Comparison of ENCODE assay signal across 9 cellular contexts in genomic region chr22:23243006-23243573, GRCh38.
DNase-seq lines count a peak whose midpoint lies in the region; ATAC-seq and TF ChIP-seq lines count a peak whose summit lies in the region.
"Had no signal": no experiment of that assay in that cellular context is flagged by ENCODE, and none has a peak within 500 bp of the region (broad histone marks: within the 10 kb centered on the region; RNA-seq: fewer than 3 reads in every experiment).

No MANE protein-coding gene starts in this region.

- peaks cover 95% of the 10 kb centered on the region for H3K4me1 Mint-ChIP-seq in activated T-cell treated with anti-CD3 and anti-CD28 coated beads, Interleukin-2, amount 50 U/mL, for 24 hours (ENCODE audit: low read depth)

- peak; percentile 73 for DNase-seq in activated T-cell treated with anti-CD3 and anti-CD28 coated beads, Interleukin-2, amount 50 U/mL, for 24 hours
- DNase-seq in left kidney (ENCODE audit: low read depth, low spot score) (peak; percentile 66), globus pallidus (ENCODE audit: low spot score) (no peak), upper lobe of left lung (no peak)
- peak; percentile 50 to 60 for DNase-seq in stimulated activated CD8-positive, alpha-beta memory T cell treated with anti-CD3 and anti-CD28 coated beads, Interleukin-7, amount 100 ng/mL, for 4 hours (ENCODE audit: low read depth in 2 of 2)
- DNase-seq: NCI-H524 treated with DMSO at 0.1 percent for 48 hours had no signal

- TF ChIP-seq EP300 in upper lobe of left lung (IDR thresholded peaks at IDR 0.05), result no peak

- H3K36me3 Mint-ChIP-seq in activated T-cell treated with anti-CD3 and anti-CD28 coated beads, Interleukin-2, amount 50 U/mL, for 24 hours (ENCODE audit: low read depth), result peaks cover 21% of the 10 kb centered on the region

- H3K27me3 ChIP-seq in upper lobe of left lung, result no peaks in the 10 kb centered on the region

- no peak for TF ChIP-seq POLR2A in upper lobe of left lung (IDR thresholded peaks at IDR 0.05)

- H3K9me3 ChIP-seq in KOPT-K1 (ENCODE audit: insufficient read depth, low read length, poor library complexity, severe bottlenecking) (peaks cover 6% of the 10 kb centered on the region), upper lobe of left lung (no peaks in the 10 kb centered on the region)

- H3K27ac Mint-ChIP-seq in activated T-cell treated with anti-CD3 and anti-CD28 coated beads, Interleukin-2, amount 50 U/mL, for 24 hours, result peak overlapping the region; percentile 92

- no peaks in the 10 kb centered on the region for H3K27me3 Mint-ChIP-seq in activated T-cell treated with anti-CD3 and anti-CD28 coated beads, Interleukin-2, amount 50 U/mL, for 24 hours

- peaks cover 14 to 47% (median 34%) of the 10 kb centered on the region in 4 donors for H3K4me1 ChIP-seq in upper lobe of left lung

- TF ChIP-seq CTCF in upper lobe of left lung (IDR thresholded peaks at IDR 0.05), result no peak

- peak overlapping the region; percentile 61 for H3K4me3 Mint-ChIP-seq in activated T-cell treated with anti-CD3 and anti-CD28 coated beads, Interleukin-2, amount 50 U/mL, for 24 hours

- no peak for ATAC-seq in HG03442 (IDR thresholded peaks at IDR 0.05; ENCODE audit: unreplicated experiment)
- ATAC-seq in upper lobe of left lung (ENCODE audit: low FRiP score in 2 of 2), result no peak
- ATAC-seq in HG02763 (IDR thresholded peaks at IDR 0.05; ENCODE audit: unreplicated experiment), result no peak

- H3K9me3 Mint-ChIP-seq in activated T-cell treated with anti-CD3 and anti-CD28 coated beads, Interleukin-2, amount 50 U/mL, for 24 hours, result no peaks in the 10 kb centered on the region

- peak overlapping the region; percentile 32 for H3K27ac ChIP-seq in KOPT-K1 (ENCODE audit: low read depth, low read length, poor library complexity, severe bottlenecking)
- no peak overlapping the region for H3K27ac ChIP-seq in upper lobe of left lung

- H3K4me3 ChIP-seq in upper lobe of left lung, result no peak overlapping the region

- H3K36me3 ChIP-seq in KOPT-K1 (ENCODE audit: insufficient read depth, low read length) (0 out of 2 replicates have a peak, but pooled peaks cover 4% of the 10 kb centered on the region), upper lobe of left lung (peaks cover 0 to 3% (median 0%) of the 10 kb centered on the region in 4 donors)

- 36 to 47% methylated on average over 6 to 8 of the region's 8 CpGs for WGBS in upper lobe of left lung, 2 donors

Comparison
In these comparisons a context has a peak if more than half of its experiments do, and no peak if none do; other contexts are left out.
1. DNase-seq: peak in activated T-cell treated with anti-CD3 and anti-CD28 coated beads, Interleukin-2, amount 50 U/mL, for 24 hours (single experiment), left kidney (single experiment) and stimulated activated CD8-positive, alpha-beta memory T cell treated with anti-CD3 and anti-CD28 coated beads, Interleukin-7, amount 100 ng/mL, for 4 hours (2 of 2); none in globus pallidus (single experiment) and upper lobe of left lung (0 of 2).